In the genomic region with DNA sequence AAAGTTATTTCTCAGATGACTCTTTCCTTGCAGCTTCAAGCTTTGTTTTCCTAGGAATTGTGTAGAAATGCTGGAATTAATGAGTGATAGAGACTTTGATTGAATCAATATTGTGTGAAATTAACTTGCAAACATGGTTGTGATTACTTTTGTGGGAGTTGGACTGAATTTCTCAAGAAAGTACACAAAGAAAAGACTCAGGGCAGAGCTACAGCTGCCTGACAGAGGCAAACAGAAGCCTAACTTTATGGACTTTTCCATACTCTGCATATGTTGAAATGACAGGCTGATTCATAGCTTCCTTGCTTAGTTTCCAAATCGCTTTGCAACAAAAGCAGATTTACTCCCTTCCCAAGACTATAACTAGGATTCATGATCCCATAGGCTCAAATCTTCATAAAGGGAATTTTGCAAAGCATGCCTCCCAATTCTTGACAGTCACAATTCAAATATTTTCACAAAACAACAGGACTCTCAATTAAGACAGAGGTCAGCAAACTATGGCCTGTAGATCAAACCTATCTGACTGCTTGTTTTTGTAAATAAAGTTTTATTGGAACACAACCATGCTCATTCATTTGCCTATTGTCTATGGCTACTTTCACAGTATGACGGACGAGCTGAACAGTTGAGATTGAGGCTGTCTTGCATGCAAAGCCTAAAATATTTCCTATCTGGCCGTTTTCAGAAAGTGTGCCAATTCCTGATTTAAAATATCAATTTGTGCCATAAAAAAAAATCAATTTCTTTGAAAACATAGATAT, we compare ENCODE assay signal across 17 cellular contexts. TPM values are rescaled to one million over a fixed set of nuclear protein-coding genes. Genes with fewer than 3 reads are reported as not detected.
DNase-seq lines count a peak whose midpoint lies in the region; ATAC-seq and TF ChIP-seq lines count a peak whose summit lies in the region.
"Had no signal": no experiment of that assay in that cellular context is flagged by ENCODE, and none has a peak within 500 bp of the region (broad histone marks: within the 10 kb centered on the region; RNA-seq: fewer than 3 reads in every experiment).

No MANE protein-coding gene starts in this region.

- peaks cover 26% of the 10 kb centered on the region for H3K36me3 ChIP-seq in left ventricle myocardium inferior
- H3K36me3 ChIP-seq in subcutaneous abdominal adipose tissue (ENCODE audit: control insufficient read depth in 5 of 5, insufficient read depth in 5 of 5, low read length in 5 of 5): peaks cover 6 to 20% (median 13%) of the 10 kb centered on the region in 5 donors
- H3K36me3 ChIP-seq: lower lobe of right lung, tibial nerve had no signal

- TF ChIP-seq CTCF in left ventricle myocardium inferior (IDR thresholded peaks at IDR 0.05; ENCODE audit: borderline replicate concordance): no peak
- no peak for TF ChIP-seq CTCF in chondrocyte (IDR thresholded peaks at IDR 0.05)

- H3K27ac ChIP-seq in left ventricle myocardium inferior (replicated peaks): peak overlapping the region; percentile 83
- no peak overlapping the region for H3K27ac ChIP-seq in right cardiac atrium (ENCODE audit: low read length)
- peak overlapping the region; percentile 66 for H3K27ac ChIP-seq in subcutaneous abdominal adipose tissue (ENCODE audit: low read depth, low read length)
- H3K27ac ChIP-seq: dorsolateral prefrontal cortex, lower lobe of right lung had no signal

- peak overlapping the region; percentile 30 for H3K27ac Mint-ChIP-seq in chondrocyte (ENCODE audit: unreplicated experiment)
- H3K27ac Mint-ChIP-seq: activated T-cell treated with anti-CD3 and anti-CD28 coated beads, Interleukin-2, amount 50 U/mL, for 24 hours; T-helper 17 cell had no signal

- H3K4me1 ChIP-seq in left ventricle myocardium inferior (peaks cover 89% of the 10 kb centered on the region), right cardiac atrium (ENCODE audit: control insufficient read depth, insufficient read depth, low read length) (peaks cover 17% of the 10 kb centered on the region), subcutaneous abdominal adipose tissue (ENCODE audit: control insufficient read depth in 5 of 5, insufficient read depth in 5 of 5, low read length in 5 of 5) (peaks cover 13 to 70% (median 48%) of the 10 kb centered on the region in 5 donors)

- H3K27me3 ChIP-seq in left ventricle myocardium inferior (ENCODE audit: low read depth) (no peaks in the 10 kb centered on the region), right cardiac atrium (ENCODE audit: control insufficient read depth, insufficient read depth) (no peaks in the 10 kb centered on the region), subcutaneous abdominal adipose tissue (ENCODE audit: control insufficient read depth in 5 of 5, insufficient read depth in 4 of 5, low read length in 5 of 5) (no peaks in the 10 kb centered on the region)
- H3K27me3 ChIP-seq: tibial nerve had no signal

- H3K27me3 Mint-ChIP-seq in chondrocyte (ENCODE audit: low read depth): no peaks in the 10 kb centered on the region

- peak overlapping the region in 2 of 5 donors; percentile 1 to 13 for H3K9ac ChIP-seq in subcutaneous abdominal adipose tissue (ENCODE audit: low read length in 5 of 5)

- H3K36me3 Mint-ChIP-seq in chondrocyte (ENCODE audit: low read depth): peaks cover 7% of the 10 kb centered on the region

- no peaks in the 10 kb centered on the region for H3K9me3 ChIP-seq in left ventricle myocardium inferior (replicated peaks)
- no peaks in the 10 kb centered on the region for H3K9me3 ChIP-seq in right cardiac atrium (ENCODE audit: control insufficient read depth, low read length)
- peaks cover 0 to 3% (median 0%) of the 10 kb centered on the region in 5 donors for H3K9me3 ChIP-seq in subcutaneous abdominal adipose tissue (ENCODE audit: control insufficient read depth in 5 of 5, low read length in 5 of 5)
- H3K9me3 ChIP-seq: lower lobe of right lung, tibial nerve had no signal

- DNase-seq in left ventricle myocardium inferior (no peak), right cardiac atrium (no peak), chondrocyte (ENCODE audit: low spot score) (no peak), left kidney (ENCODE audit: low read depth, low spot score) (peak; percentile 45)
- DNase-seq in stimulated activated CD4-positive, alpha-beta T cell treated with anti-CD3 and anti-CD28 coated beads, Interleukin-4, amount 100 ng/mL, for 4 hours: no peak
- DNase-seq: activated CD4-positive, CD25-positive, alpha-beta regulatory T cell treated with anti-CD3 and anti-CD28 coated beads, Interleukin-2, amount 50 U/mL, for 72 hours; activated T-cell treated with anti-CD3 and anti-CD28 coated beads, Interleukin-2, amount 50 U/mL, for 24 hours; amniotic stem cell; dorsolateral prefrontal cortex; lower lobe of right lung; NCI-H146; NCI-H524; T-helper 17 cell had no signal

- H3K4me3 Mint-ChIP-seq in chondrocyte (ENCODE audit: unreplicated experiment): no peak overlapping the region
- H3K4me3 Mint-ChIP-seq: activated T-cell treated with anti-CD3 and anti-CD28 coated beads, Interleukin-2, amount 50 U/mL, for 24 hours; T-helper 17 cell had no signal

- peaks cover 57% of the 10 kb centered on the region for H3K4me1 Mint-ChIP-seq in chondrocyte (ENCODE audit: low read depth)

- no peak for ATAC-seq in right cardiac atrium
- no peak for ATAC-seq in GM18909 (IDR thresholded peaks at IDR 0.05; ENCODE audit: poor library complexity, unreplicated experiment)
- ATAC-seq in HG02884 (IDR thresholded peaks at IDR 0.05; ENCODE audit: unreplicated experiment): no peak
- ATAC-seq: lower lobe of right lung, T-helper 17 cell had no signal

- WGBS in right cardiac atrium: 71% methylated on average over 4 of the region's 4 CpGs

- H3K9me3 Mint-ChIP-seq in chondrocyte (ENCODE audit: low read depth): peaks cover 3% of the 10 kb centered on the region
- H3K9me3 Mint-ChIP-seq: activated T-cell treated with anti-CD3 and anti-CD28 coated beads, Interleukin-2, amount 50 U/mL, for 24 hours had no signal

- intact Hi-C loops in left ventricle myocardium inferior (cut with micrococcal nuclease): no loop called here
- intact Hi-C loops in right cardiac atrium (cut with DNase I): no loop called here

- H3K4me3 ChIP-seq in left ventricle myocardium inferior: no peak overlapping the region
- H3K4me3 ChIP-seq in right cardiac atrium (ENCODE audit: low read length): no peak overlapping the region
- H3K4me3 ChIP-seq in subcutaneous abdominal adipose tissue (ENCODE audit: low read depth in 1 of 5, low read length in 5 of 5): peak overlapping the region in 1 of 5 donors; percentile 17
- H3K4me3 ChIP-seq: dorsolateral prefrontal cortex, lower lobe of right lung, tibial nerve had no signal

RNA-seq across cellular contexts. Expression of a gene that starts 27.5 kb away (rescaled TPM):
- 168 TPM for total RNA-seq in left ventricle myocardium inferior
- total RNA-seq in right cardiac atrium: 10 to 100 TPM; 92.2 to 98.8 (median 94.3) TPM
- polyA plus RNA-seq in right cardiac atrium: 37.7 TPM
- total RNA-seq in chondrocyte: 111 to 126 TPM (median 122 TPM) in 3 replicates
